18 cellular contexts compared by ENCODE assay signal in the genomic region with DNA sequence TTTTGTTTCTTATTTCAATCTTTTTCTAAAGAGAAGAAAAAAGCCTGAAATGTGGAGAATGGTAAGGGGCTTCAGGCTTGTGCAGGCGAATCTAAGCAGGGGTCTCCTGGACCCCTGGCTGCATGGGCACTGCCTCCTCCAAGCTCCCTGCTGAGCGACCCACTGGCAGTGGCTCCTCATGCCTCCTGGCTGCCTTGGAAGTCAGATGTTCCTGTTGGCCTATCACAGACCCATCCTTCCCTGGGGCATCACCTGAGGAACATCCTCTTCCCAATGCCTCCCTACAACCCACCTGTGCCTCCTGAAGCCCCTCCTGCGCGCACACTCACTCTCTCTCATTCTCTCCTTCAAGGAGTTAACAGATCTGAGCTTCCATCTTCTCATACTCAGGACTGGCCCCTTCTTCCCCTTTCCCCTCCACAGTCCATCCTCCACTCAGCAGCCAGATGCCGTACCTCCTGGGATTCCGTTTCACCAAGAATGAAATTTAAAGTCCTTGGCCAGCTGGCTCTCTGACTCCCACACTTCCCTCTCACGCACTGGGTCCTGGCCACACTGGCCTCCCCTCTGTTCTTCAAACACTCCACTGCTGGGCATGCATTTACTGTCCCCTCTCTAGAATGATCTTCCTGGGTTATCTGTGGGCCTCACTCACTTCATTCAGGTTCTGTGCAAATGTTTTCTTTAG. TPM values are rescaled to one million over a fixed set of nuclear protein-coding genes. Genes with fewer than 3 reads are reported as not detected.
DNase-seq lines count a peak whose midpoint lies in the region; ATAC-seq and TF ChIP-seq lines count a peak whose summit lies in the region.
"Had no signal": no experiment of that assay in that cellular context is flagged by ENCODE, and none has a peak within 500 bp of the region (broad histone marks: within the 10 kb centered on the region; RNA-seq: fewer than 3 reads in every experiment).

No MANE protein-coding gene starts in this region.

- no peak overlapping the region for H4K91ac ChIP-seq in neuronal stem cell (ENCODE audit: low read depth, low read length, poor library complexity)

- H3K9me3 ChIP-seq in CD8-positive, alpha-beta T cell (ENCODE audit: low read length): no peaks in the 10 kb centered on the region
- no peaks in the 10 kb centered on the region for H3K9me3 ChIP-seq in endodermal cell (ENCODE audit: control insufficient read depth, low read length)
- H3K9me3 ChIP-seq in neuronal stem cell (replicated peaks in 1 of 2; ENCODE audit: control insufficient read depth in 2 of 2, insufficient read depth in 1 of 2, low read depth in 1 of 2, low read length in 2 of 2): no peaks in the 10 kb centered on the region

- in situ Hi-C loops in KBM-7 (cut with MboI; ENCODE audit: low pct_unique_long_range_greater_than_20kb, low sequenced_read_pairs): no loop called here

- no peak for DNase-seq in CD8-positive, alpha-beta T cell
- DNase-seq in KBM-7 (peak; percentile 40), endodermal cell (peak; percentile 24), neuronal stem cell (ENCODE audit: low spot score) (no peak), NCI-H128 (lab: John Stamatoyannopoulos, UW; ENCODE audit: unreplicated experiment) (no peak)
- no peak for DNase-seq in stimulated activated CD4-positive, alpha-beta T cell treated with anti-CD3 and anti-CD28 coated beads, Interleukin-15, amount 100 ng/mL, for 24 hours
- DNase-seq: ACHN, AML-193, COR-L47, GOT3, NCI-H146, NCI-H2081 treated with DMSO at 0.1 percent for 48 hours, NCI-H510A, NCI-H774 had no signal

- H3K36me3 ChIP-seq in CD8-positive, alpha-beta T cell (ENCODE audit: insufficient read depth, low read length): no peaks in the 10 kb centered on the region
- no peaks in the 10 kb centered on the region for H3K36me3 ChIP-seq in endodermal cell (ENCODE audit: control insufficient read depth, insufficient read depth, low read length)
- no peaks in the 10 kb centered on the region for H3K36me3 ChIP-seq in neuronal stem cell (replicated peaks in 1 of 2; ENCODE audit: control insufficient read depth in 2 of 2, insufficient read depth in 2 of 2, low read length in 2 of 2)

- no peak overlapping the region for H2BK120ac ChIP-seq in neuronal stem cell (ENCODE audit: low read depth, low read length)

- no peak overlapping the region for H2AK5ac ChIP-seq in neuronal stem cell (ENCODE audit: low read depth, low read length)

- no peaks in the 10 kb centered on the region for H3K9me3 Mint-ChIP-seq in CD8-positive, alpha-beta T cell
- peaks cover 8% of the 10 kb centered on the region for H3K9me3 Mint-ChIP-seq in endodermal cell

- peaks cover 22% of the 10 kb centered on the region for H3K4me1 Mint-ChIP-seq in CD8-positive, alpha-beta T cell (ENCODE audit: low read depth)
- H3K4me1 Mint-ChIP-seq in endodermal cell: no peaks in the 10 kb centered on the region

- intact Hi-C loops in CD8-positive, alpha-beta T cell (cut with DNase I, micrococcal nuclease): loop anchor here in 1 of 2 experiments (10.0 kb wide), 1 partner anchor 1478 kb away; a partner anchor contains a TSS

- H2BK12ac ChIP-seq in neuronal stem cell (ENCODE audit: low read length): no peak overlapping the region

- H2AFZ ChIP-seq in neuronal stem cell (ENCODE audit: low read length): no peak overlapping the region

- no peak overlapping the region for H3K27ac ChIP-seq in CD8-positive, alpha-beta T cell (ENCODE audit: low read depth, low read length)
- H3K27ac ChIP-seq in endodermal cell (ENCODE audit: low read depth, low read length) (no peak overlapping the region), neuronal stem cell (replicated peaks; ENCODE audit: low read length) (no peak overlapping the region)

- H3K4ac ChIP-seq in neuronal stem cell (ENCODE audit: low read length): no peak overlapping the region

- H3K27ac Mint-ChIP-seq in CD8-positive, alpha-beta T cell: peak overlapping the region; percentile 55
- H3K27ac Mint-ChIP-seq in endodermal cell: no peak overlapping the region

- no peaks in the 10 kb centered on the region for H3K27me3 ChIP-seq in CD8-positive, alpha-beta T cell (ENCODE audit: insufficient read depth, low read length)
- H3K27me3 ChIP-seq in endodermal cell (ENCODE audit: control insufficient read depth, insufficient read depth, low read length, poor library complexity, severe bottlenecking) (no peaks in the 10 kb centered on the region), neuronal stem cell (ENCODE audit: control insufficient read depth in 3 of 3, insufficient read depth in 3 of 3, low read depth in 1 of 3, low read length in 3 of 3) (peaks cover 0 to 2% (median 0%) of the 10 kb centered on the region in 3 experiments)

- H3K4me1 ChIP-seq in CD8-positive, alpha-beta T cell (ENCODE audit: insufficient read depth, low read length): peaks cover 11% of the 10 kb centered on the region
- H3K4me1 ChIP-seq in endodermal cell (ENCODE audit: control insufficient read depth, insufficient read depth, low read length) (no peaks in the 10 kb centered on the region), neuronal stem cell (ENCODE audit: control insufficient read depth in 2 of 2, insufficient read depth in 1 of 2, low read depth in 1 of 2, low read length in 2 of 2) (peaks cover 0 to 6% of the 10 kb centered on the region in 2 donors)

- no peak for ATAC-seq in CD8-positive, alpha-beta T cell
- ATAC-seq in GM19395 (IDR thresholded peaks at IDR 0.05; ENCODE audit: unreplicated experiment): no peak
- ATAC-seq: K562, Panc1, Right ventricle myocardium inferior had no signal

- no peak overlapping the region for H3K4me3 ChIP-seq in CD8-positive, alpha-beta T cell (ENCODE audit: low read depth, low read length)
- H3K4me3 ChIP-seq in endodermal cell (ENCODE audit: low read length) (no peak overlapping the region), neuronal stem cell (ENCODE audit: low read length in 2 of 2) (no peak overlapping the region)
- H3K4me3 ChIP-seq: K562 had no signal

- no peaks in the 10 kb centered on the region for H3K79me1 ChIP-seq in neuronal stem cell (ENCODE audit: low read depth, low read length)

- no peak overlapping the region for H3K4me2 ChIP-seq in neuronal stem cell (ENCODE audit: insufficient read depth, low read length, poor library complexity, severe bottlenecking)

- no peak overlapping the region for H3K4me3 Mint-ChIP-seq in CD8-positive, alpha-beta T cell
- no peak overlapping the region for H3K4me3 Mint-ChIP-seq in endodermal cell

- no peaks in the 10 kb centered on the region for H3K27me3 Mint-ChIP-seq in CD8-positive, alpha-beta T cell (ENCODE audit: low read depth)
- H3K27me3 Mint-ChIP-seq in endodermal cell (ENCODE audit: insufficient read depth): peaks cover 65% of the 10 kb centered on the region

- no peak overlapping the region for H3K9ac ChIP-seq in endodermal cell (ENCODE audit: extremely low read depth, low read length, poor library complexity, severe bottlenecking)
- H3K9ac ChIP-seq in neuronal stem cell (ENCODE audit: low read depth, low read length, poor library complexity): no peak overlapping the region

- no peak overlapping the region for H4K8ac ChIP-seq in neuronal stem cell (ENCODE audit: low read depth, low read length)

- H3K18ac ChIP-seq in neuronal stem cell (ENCODE audit: low read length): no peak overlapping the region

- H3K14ac ChIP-seq in neuronal stem cell (ENCODE audit: low read length): no peak overlapping the region

- no peak overlapping the region for H3K23ac ChIP-seq in neuronal stem cell (ENCODE audit: low read depth, low read length, poor library complexity)

- TF ChIP-seq CTCF in CD8-positive, alpha-beta T cell (IDR thresholded peaks at IDR 0.05): no peak
- no peak for TF ChIP-seq CTCF in endodermal cell (conservative IDR thresholded peaks at IDR 0.05)

- CTCF ChIA-PET in CD8-positive, alpha-beta T cell (lab: Charles Lee): interaction anchor here (1.0 to 1.6 kb wide), 2 partner anchors 15 to 173 kb away, joined by 3 read pairs; no protein-coding TSS in a partner anchor

- POLR2A ChIA-PET in CD8-positive, alpha-beta T cell (lab: Charles Lee): no interaction called here

- peak overlapping the region; percentile 55 for H2BK5ac ChIP-seq in neuronal stem cell (ENCODE audit: low read length)

- H2BK15ac ChIP-seq in neuronal stem cell (ENCODE audit: low read length): no peak overlapping the region

- H3K36me3 Mint-ChIP-seq in CD8-positive, alpha-beta T cell: peaks cover 16% of the 10 kb centered on the region
- H3K36me3 Mint-ChIP-seq in endodermal cell (ENCODE audit: low read depth): peaks cover 6% of the 10 kb centered on the region

- WGBS in endodermal cell (ENCODE audit: insufficient coverage in 1 of 2, insufficient read length in 1 of 2), 2 experiments: 92 to 95% methylated on average over 7 of the region's 7 CpGs
- no CpG with 5 or more reads among the region's 7 CpGs for WGBS in neuronal stem cell (ENCODE audit: extremely low coverage in 2 of 2, insufficient read length in 2 of 2, insufficient replicate concordance in 1 of 2), 2 donors

RNA-seq across cellular contexts. Expression of a gene that starts 41.7 kb away (rescaled TPM):
- 1 to 10 TPM; 3.5 to 4.1 TPM for total RNA-seq in CD8-positive, alpha-beta T cell
- 1 to 10 TPM; 1.7 to 3.0 TPM for total RNA-seq in endodermal cell
- polyA plus RNA-seq in endodermal cell (2013, experiment 1 of 2): 3.2 TPM
- 4.7 TPM for polyA plus RNA-seq in endodermal cell (2013, experiment 2 of 2)
- 5.9 TPM for polyA plus RNA-seq in neuronal stem cell (2013, experiment 1 of 2)
- polyA plus RNA-seq in neuronal stem cell (2013, experiment 2 of 2): 6.1 TPM

RNA-seq across cellular contexts. Expression of a gene that starts 59.2 kb away (rescaled TPM):
- total RNA-seq in CD8-positive, alpha-beta T cell: 10 to 100 TPM; 14.3 to 14.8 TPM
- 1 to 10 TPM; 5.1 to 6.0 TPM for total RNA-seq in endodermal cell
- polyA plus RNA-seq in endodermal cell (2013, experiment 1 of 2): 9.4 TPM
- 8.0 TPM for polyA plus RNA-seq in endodermal cell (2013, experiment 2 of 2)
- polyA plus RNA-seq in neuronal stem cell (2013, experiment 1 of 2): 3.4 TPM
- polyA plus RNA-seq in neuronal stem cell (2013, experiment 2 of 2): 3.4 TPM

Comparison
In these comparisons a context has a peak if more than half of its experiments do, and no peak if none do; other contexts are left out.
1. DNase-seq: peak in KBM-7 (single experiment) and endodermal cell (single experiment); none in CD8-positive, alpha-beta T cell (0 of 7), neuronal stem cell (single experiment), NCI-H128 (single experiment) and stimulated activated CD4-positive, alpha-beta T cell treated with anti-CD3 and anti-CD28 coated beads, Interleukin-15, amount 100 ng/mL, for 24 hours (single experiment).